In genomic region chr2:15096873-15097272, GRCh38 we compare ENCODE assay signal across 1 cellular context.
TF ChIP-seq lines count a peak whose summit lies in the region.

No MANE protein-coding gene starts in this region.

TF ChIP-seq in IMR-90, 13 proteins besides CTCF, POLR2A, EP300 and RAD21 (continued from another document):
- no peak for TF ChIP-seq CEBPB (IDR thresholded peaks at IDR 0.05; ENCODE audit: low read depth, low read length)
TF ChIP-seq in IMR-90: peak in this region for 0.
